ENCODE assay signal across 8 cellular contexts in the genomic region with DNA sequence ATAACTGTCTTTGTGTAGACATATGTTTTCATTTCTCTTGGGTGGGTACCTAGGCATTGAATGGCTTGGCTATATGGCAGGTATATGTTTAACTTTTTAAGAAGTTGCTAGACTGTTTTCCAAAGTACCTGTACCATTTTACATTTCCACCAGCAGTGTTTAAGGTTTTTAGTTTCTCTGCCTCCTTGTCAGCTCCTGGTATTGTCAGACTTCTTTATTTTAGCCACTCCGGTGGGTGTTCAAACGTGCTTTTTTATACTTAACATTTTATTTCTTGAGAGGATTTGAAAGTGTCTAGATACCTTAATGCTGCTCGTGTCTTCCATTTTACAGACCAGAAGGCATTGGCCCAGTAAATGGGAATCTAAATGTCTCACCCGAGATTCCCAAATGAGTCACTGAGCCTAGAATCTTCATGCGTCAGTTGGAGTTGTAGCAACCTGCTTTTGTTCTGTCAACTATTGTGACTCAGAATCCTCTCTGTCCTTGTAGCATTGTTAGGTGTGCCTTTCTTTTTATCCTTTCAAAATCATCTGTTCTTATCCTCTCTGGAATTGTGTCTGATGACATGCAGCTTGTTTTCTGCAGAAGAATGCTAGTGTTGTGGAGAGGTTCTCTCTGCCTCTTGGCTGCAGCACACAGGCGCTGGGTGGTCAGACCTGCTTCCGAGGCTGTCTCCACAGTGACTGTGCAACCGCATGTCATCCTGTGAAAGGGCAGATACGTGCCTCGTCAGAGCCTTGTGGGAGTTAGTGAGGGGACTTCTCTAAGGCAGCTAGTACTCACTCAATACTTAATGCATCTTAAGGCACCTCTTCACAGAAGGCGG.
DNase-seq lines count a peak whose midpoint lies in the region; ATAC-seq and TF ChIP-seq lines count a peak whose summit lies in the region.

No MANE protein-coding gene starts in this region.

- H3K4me3 ChIP-seq in mucosa of descending colon, result no peak overlapping the region

- no peaks in the 10 kb centered on the region for H3K4me1 ChIP-seq in mucosa of descending colon (ENCODE audit: low read depth)

- no peaks in the 10 kb centered on the region for H3K9me3 ChIP-seq in mucosa of descending colon

- ATAC-seq in Right ventricle myocardium inferior (peak; percentile 76), mucosa of descending colon (peak; percentile 39), GM18873 (IDR thresholded peaks at IDR 0.05; ENCODE audit: low FRiP score, unreplicated experiment) (no peak)

- DNase-seq in Right ventricle myocardium inferior (ENCODE audit: missing footprints) (no peak), cardiac septum (ENCODE audit: low spot score) (no peak), dedifferentiated amniotic fluid mesenchymal stem cell (ENCODE audit: extremely low spot score) (peak; percentile 88), mucosa of descending colon (no peak), NCI-H1105 treated with DMSO at 0.1 percent for 48 hours (lab: John Stamatoyannopoulos, UW) (no peak), COR-L47 (lab: John Stamatoyannopoulos, UW) (no peak), NCI-H1092 treated with DMSO at 0.1 percent for 48 hours (lab: John Stamatoyannopoulos, UW) (no peak)

- H3K36me3 ChIP-seq in mucosa of descending colon (ENCODE audit: low read depth), result no peaks in the 10 kb centered on the region

- intact Hi-C loops in Right ventricle myocardium inferior (cut with DNase I), result no loop called here
- intact Hi-C loops in cardiac septum (cut with DNase I), result no loop called here
- intact Hi-C loops in mucosa of descending colon (cut with DNase I, micrococcal nuclease), result no loop called here

- no peak for TF ChIP-seq CTCF in mucosa of descending colon (IDR thresholded peaks at IDR 0.05)
